16 cellular contexts compared by ENCODE assay signal in genomic region chr3:40660554-40660953, GRCh38.
"Had no signal": no experiment of that assay in that cellular context is flagged by ENCODE, and none has a peak within 500 bp of the region (broad histone marks: within the 10 kb centered on the region; RNA-seq: fewer than 3 reads in every experiment).

No MANE protein-coding gene starts in this region.

- DNase-seq: activated CD4-positive, alpha-beta T cell treated with anti-CD3 and anti-CD28 coated beads, Interleukin-2, amount 50 U/mL, for 4 hours; activated gamma-delta T cell; effector CD8-positive, alpha-beta T cell; gastrocnemius medialis; head of caudate nucleus; naive thymus-derived CD4-positive, alpha-beta T cell; right lobe of liver; stimulated activated CD4-positive, alpha-beta T cell treated with anti-CD3 and anti-CD28 coated beads, Interleukin-4, amount 100 ng/mL, for 24 hours; stomach; testis had no signal

- H3K4me3 ChIP-seq: adrenal gland, gastrocnemius medialis, neural progenitor cell, right lobe of liver, stomach, testis had no signal

- H3K4me1 ChIP-seq: adrenal gland, gastrocnemius medialis, right lobe of liver, stomach had no signal

- H3K9me3 ChIP-seq: adrenal gland, gastrocnemius medialis, right lobe of liver, stomach, testis had no signal

- H3K36me3 ChIP-seq: adrenal gland, gastrocnemius medialis, neural progenitor cell, right lobe of liver, stomach had no signal

- ATAC-seq: activated naive CD4-positive, alpha-beta T cell treated with anti-CD3 and anti-CD28 coated beads, Interleukin-2, amount 50 U/mL, for 72 hours; esophagus mucosa; gastrocnemius medialis; left lobe of liver; naive thymus-derived CD4-positive, alpha-beta T cell; right lobe of liver; stimulated activated effector memory CD8-positive, alpha-beta T cell treated with anti-CD3 and anti-CD28 coated beads, Interleukin-12 subunit alpha, Interleukin-12 subunit beta, amount 100 ng/mL, for 72 hours had no signal

- H3K27ac ChIP-seq: adrenal gland, gastrocnemius medialis, neural progenitor cell, right lobe of liver, stomach, testis had no signal

- H3K27me3 ChIP-seq: adrenal gland, gastrocnemius medialis, neural progenitor cell, right lobe of liver, stomach, testis had no signal
